Comparison of ENCODE assay signal across 8 cellular contexts in the genomic region with DNA sequence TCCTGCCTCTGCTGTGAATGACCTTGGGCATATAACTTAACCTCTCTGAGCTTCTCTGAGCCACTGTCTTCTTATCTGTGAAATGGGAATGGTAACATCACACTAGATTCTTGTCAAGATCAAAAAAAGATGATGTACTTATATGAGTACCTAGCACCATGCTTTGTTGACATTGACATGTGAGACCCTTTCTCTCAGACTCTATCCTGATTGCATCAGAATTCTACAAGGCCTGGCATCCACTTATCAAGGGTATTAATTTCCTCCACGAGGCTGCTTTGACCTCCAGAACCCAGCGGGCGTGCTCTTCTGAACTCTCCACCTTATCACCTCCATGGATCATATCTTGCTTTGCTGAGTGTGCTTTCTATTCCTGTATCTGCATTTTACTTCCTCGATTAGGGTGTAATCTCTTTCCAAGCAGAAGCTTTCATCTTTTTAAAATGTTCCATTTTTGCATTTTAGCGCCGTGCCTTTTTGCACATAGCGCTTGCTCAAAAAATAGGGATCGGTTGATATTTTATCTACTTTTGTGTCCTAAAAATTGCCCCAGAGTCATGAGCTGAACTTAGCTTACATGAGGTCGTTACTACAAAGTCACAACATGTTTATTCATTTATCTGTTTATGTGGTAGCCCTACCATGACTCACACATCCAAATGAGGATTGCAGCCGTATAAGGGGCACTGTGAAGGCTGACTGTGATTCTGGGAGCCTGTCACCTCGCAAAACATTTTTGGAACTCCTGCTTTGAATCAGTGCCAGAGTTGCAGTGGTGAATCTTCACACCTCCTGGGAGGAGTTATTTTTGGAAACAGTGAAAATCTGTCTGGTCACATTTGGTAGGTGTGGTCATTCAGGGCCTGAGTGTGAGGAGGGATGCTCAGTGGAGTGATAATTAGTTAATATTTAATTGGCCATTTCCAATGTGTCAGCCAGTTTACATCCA.
DNase-seq lines count a peak whose midpoint lies in the region; ATAC-seq and TF ChIP-seq lines count a peak whose summit lies in the region.

No MANE protein-coding gene starts in this region.

- no peak for ATAC-seq in HG03045 (IDR thresholded peaks at IDR 0.05; ENCODE audit: unreplicated experiment)

- H3K9me3 ChIP-seq in mucosa of stomach (ENCODE audit: control insufficient read depth, low read length): no peaks in the 10 kb centered on the region
- no peaks in the 10 kb centered on the region for H3K9me3 ChIP-seq in osteoblast (ENCODE audit: low read depth, low read length)

- H3K27me3 ChIP-seq in mucosa of stomach (ENCODE audit: control insufficient read depth, insufficient read depth, low read length): no peaks in the 10 kb centered on the region
- no peaks in the 10 kb centered on the region for H3K27me3 ChIP-seq in osteoblast (ENCODE audit: insufficient read depth, low read length)

- H3K4me1 ChIP-seq in mucosa of stomach (ENCODE audit: control insufficient read depth, insufficient read depth, low read length): peaks cover 37% of the 10 kb centered on the region
- peaks cover 18% of the 10 kb centered on the region for H3K4me1 ChIP-seq in osteoblast (ENCODE audit: insufficient read depth, low read length)

- no peak overlapping the region for H3K27ac ChIP-seq in osteoblast (ENCODE audit: low read depth, low read length)

- TF ChIP-seq CTCF in HFFc6 (IDR thresholded peaks at IDR 0.05): no peak
- TF ChIP-seq CTCF in osteoblast (IDR thresholded peaks at IDR 0.05; ENCODE audit: extremely low read depth, low read depth, low read length): no peak

- H2AFZ ChIP-seq in osteoblast (ENCODE audit: low read length): no peak overlapping the region

- H3K36me3 Mint-ChIP-seq in HFFc6 (ENCODE audit: low read depth): no peaks in the 10 kb centered on the region; the same call in 1 of the 2 replicates
- no peaks in the 10 kb centered on the region for H3K36me3 Mint-ChIP-seq in activated CD4-positive, alpha-beta memory T cell treated with anti-CD3 and anti-CD28 coated beads for 36 hours

- peaks cover 4% of the 10 kb centered on the region for H3K27me3 Mint-ChIP-seq in HFFc6 (ENCODE audit: insufficient read depth)
- H3K27me3 Mint-ChIP-seq in activated CD4-positive, alpha-beta memory T cell treated with anti-CD3 and anti-CD28 coated beads for 36 hours: no peaks in the 10 kb centered on the region

- H4K20me1 ChIP-seq in osteoblast (ENCODE audit: insufficient read depth, low read length): no peaks in the 10 kb centered on the region

- DNase-seq in G401 (ENCODE audit: low spot score) (peak; percentile 64), HFFc6 (peak; percentile 37), osteoblast (ENCODE audit: insufficient read length, low spot score, missing footprints) (no peak), SHP77 (lab: John Stamatoyannopoulos, UW) (no peak), putamen (ENCODE audit: low spot score) (no peak)
- peak; percentile 46 for DNase-seq in activated CD4-positive, alpha-beta memory T cell treated with anti-CD3 and anti-CD28 coated beads for 36 hours

- no peak overlapping the region for H3K4me3 ChIP-seq in mucosa of stomach (ENCODE audit: low read length)
- no peak overlapping the region for H3K4me3 ChIP-seq in osteoblast (ENCODE audit: insufficient read depth, low read length)

- CTCF ChIA-PET in activated CD4-positive, alpha-beta memory T cell treated with anti-CD3 and anti-CD28 coated beads for 36 hours (lab: Charles Lee): interaction anchor here (1.0 to 5.3 kb wide), 3 partner anchors 10 to 118 kb away, joined by 4 to 34 read pairs (median 6); a partner anchor contains a TSS

- H3K4me1 Mint-ChIP-seq in HFFc6 (ENCODE audit: low read depth): peaks cover 32% of the 10 kb centered on the region
- H3K4me1 Mint-ChIP-seq in activated CD4-positive, alpha-beta memory T cell treated with anti-CD3 and anti-CD28 coated beads for 36 hours (ENCODE audit: low read depth): peaks cover 43% of the 10 kb centered on the region

- no peaks in the 10 kb centered on the region for H3K79me2 ChIP-seq in osteoblast (ENCODE audit: insufficient read depth, low read length)

- H3K4me3 Mint-ChIP-seq in HFFc6: no peak overlapping the region
- no peak overlapping the region for H3K4me3 Mint-ChIP-seq in activated CD4-positive, alpha-beta memory T cell treated with anti-CD3 and anti-CD28 coated beads for 36 hours

- no peak overlapping the region for H3K4me2 ChIP-seq in osteoblast (ENCODE audit: insufficient read depth, low read length)

- in situ Hi-C loops in G401 (cut with HindIII; ENCODE audit: low sequenced_read_pairs): no loop called here

- H3K9me3 Mint-ChIP-seq in HFFc6: no peaks in the 10 kb centered on the region
- H3K9me3 Mint-ChIP-seq in activated CD4-positive, alpha-beta memory T cell treated with anti-CD3 and anti-CD28 coated beads for 36 hours: no peaks in the 10 kb centered on the region

- POLR2A ChIA-PET in activated CD4-positive, alpha-beta memory T cell treated with anti-CD3 and anti-CD28 coated beads for 36 hours (lab: Charles Lee): interaction anchor here (1.0 kb wide), 1 partner anchor 10 kb away, joined by 4 read pairs; no protein-coding TSS in a partner anchor

- H3K36me3 ChIP-seq in mucosa of stomach (ENCODE audit: control insufficient read depth, insufficient read depth, low read length): no peaks in the 10 kb centered on the region
- no peaks in the 10 kb centered on the region for H3K36me3 ChIP-seq in osteoblast (ENCODE audit: insufficient read depth, low read length)

- peak overlapping the region; percentile 30 for H3K9ac ChIP-seq in mucosa of stomach (ENCODE audit: low read length)

- H3K27ac Mint-ChIP-seq in HFFc6: no peak overlapping the region
- H3K27ac Mint-ChIP-seq in activated CD4-positive, alpha-beta memory T cell treated with anti-CD3 and anti-CD28 coated beads for 36 hours: no peak overlapping the region

- intact Hi-C loops in activated CD4-positive, alpha-beta memory T cell treated with anti-CD3 and anti-CD28 coated beads for 36 hours (cut with micrococcal nuclease): no loop called here

Comparison
In these comparisons a context has a peak if more than half of its experiments do, and no peak if none do; other contexts are left out.
1. DNase-seq: peak in G401 (single experiment), HFFc6 (single experiment) and activated CD4-positive, alpha-beta memory T cell treated with anti-CD3 and anti-CD28 coated beads for 36 hours (single experiment); none in osteoblast (single experiment), SHP77 (0 of 2) and putamen (single experiment).